ENCODE assay signal across 17 cellular contexts in the genomic region with DNA sequence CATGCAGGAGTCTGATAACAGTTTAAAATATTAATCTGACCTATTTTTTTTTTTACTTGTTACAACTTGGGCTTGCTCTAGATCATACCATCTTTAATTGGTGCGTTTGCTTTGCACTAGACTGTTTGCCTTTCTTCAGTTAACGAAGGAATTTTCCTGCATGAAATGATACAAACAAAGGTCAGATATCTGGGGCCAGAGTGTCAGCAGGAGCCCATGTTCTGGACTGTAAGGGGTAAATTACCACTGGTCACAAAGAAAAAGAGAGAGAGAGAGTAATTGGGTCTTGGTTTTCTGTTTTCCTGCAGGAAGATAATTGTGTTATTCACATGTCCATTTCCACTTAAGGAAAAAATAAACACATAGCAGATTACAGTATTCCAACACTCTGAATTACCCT.
"Had no signal": no experiment of that assay in that cellular context is flagged by ENCODE, and none has a peak within 500 bp of the region (broad histone marks: within the 10 kb centered on the region; RNA-seq: fewer than 3 reads in every experiment).

No MANE protein-coding gene starts in this region.

- H3K4me1 ChIP-seq: lower lobe of right lung, psoas muscle had no signal

- H3K4me3 ChIP-seq: ascending aorta, cardiac muscle cell, gastroesophageal sphincter, lower lobe of right lung, psoas muscle had no signal

- DNase-seq: activated CD4-positive, alpha-beta T cell treated with anti-CD3 and anti-CD28 coated beads, Interleukin-2, amount 10 ng/mL, durations not matched to agents 24 days and 14 days; activated naive CD4-positive, alpha-beta T cell; effector CD8-positive, alpha-beta T cell; hypothalamus; lower lobe of right lung; naive thymus-derived CD8-positive, alpha-beta T cell; occipital lobe; psoas muscle; stimulated activated CD4-positive, alpha-beta T cell treated with anti-CD3 and anti-CD28 coated beads, Interleukin-12 subunit alpha, Interleukin-12 subunit beta, amount 100 ng/mL, for 4 hours; stimulated activated naive CD4-positive, alpha-beta T cell; substantia nigra; T-helper 1 cell; WERI-Rb-1 had no signal

- H3K27me3 ChIP-seq: ascending aorta, cardiac muscle cell, gastroesophageal sphincter had no signal

- H3K27ac Mint-ChIP-seq: activated CD4-positive, alpha-beta T cell treated with anti-CD3 and anti-CD28 coated beads, Interleukin-2, amount 10 ng/mL, durations not matched to agents 24 days and 14 days; activated T-helper 1 cell treated with anti-CD3 and anti-CD28 coated beads, Interleukin-12 subunit alpha, Interleukin-12 subunit beta, Interleukin-2, Interleukin-4 antibody, amounts not matched to agents 30 ng/mL and 10 ng/mL and 1 ng/mL, durations not matched to agents 14 hours and 24 hours and 36 hours had no signal

- ATAC-seq: gastroesophageal sphincter; lower lobe of right lung; naive thymus-derived CD8-positive, alpha-beta T cell; psoas muscle had no signal

- H3K27ac ChIP-seq: ascending aorta, cardiac muscle cell, gastroesophageal sphincter, lower lobe of right lung, psoas muscle, WERI-Rb-1 had no signal

- H3K4me1 Mint-ChIP-seq: activated CD4-positive, alpha-beta T cell treated with anti-CD3 and anti-CD28 coated beads, Interleukin-2, amount 10 ng/mL, durations not matched to agents 24 days and 14 days; naive thymus-derived CD8-positive, alpha-beta T cell had no signal

- H3K9me3 Mint-ChIP-seq: activated CD4-positive, alpha-beta T cell treated with anti-CD3 and anti-CD28 coated beads, Interleukin-2, amount 10 ng/mL, durations not matched to agents 24 days and 14 days; activated T-helper 1 cell treated with anti-CD3 and anti-CD28 coated beads, Interleukin-12 subunit alpha, Interleukin-12 subunit beta, Interleukin-2, Interleukin-4 antibody, amounts not matched to agents 30 ng/mL and 10 ng/mL and 1 ng/mL, durations not matched to agents 14 hours and 24 hours and 36 hours had no signal

- H3K27me3 Mint-ChIP-seq: activated CD4-positive, alpha-beta T cell treated with anti-CD3 and anti-CD28 coated beads, Interleukin-2, amount 10 ng/mL, durations not matched to agents 24 days and 14 days had no signal

- H3K36me3 Mint-ChIP-seq: naive thymus-derived CD8-positive, alpha-beta T cell had no signal

- H3K4me3 Mint-ChIP-seq: activated CD4-positive, alpha-beta T cell treated with anti-CD3 and anti-CD28 coated beads, Interleukin-2, amount 10 ng/mL, durations not matched to agents 24 days and 14 days; activated T-helper 1 cell treated with anti-CD3 and anti-CD28 coated beads, Interleukin-12 subunit alpha, Interleukin-12 subunit beta, Interleukin-2, Interleukin-4 antibody, amounts not matched to agents 30 ng/mL and 10 ng/mL and 1 ng/mL, durations not matched to agents 14 hours and 24 hours and 36 hours; naive thymus-derived CD8-positive, alpha-beta T cell had no signal

- H3K9me3 ChIP-seq: ascending aorta, gastroesophageal sphincter, lower lobe of right lung, psoas muscle had no signal

- H3K36me3 ChIP-seq: ascending aorta, cardiac muscle cell, gastroesophageal sphincter, lower lobe of right lung, WERI-Rb-1 had no signal
